ENCODE assay signal across 2 cellular contexts in the genomic region with DNA sequence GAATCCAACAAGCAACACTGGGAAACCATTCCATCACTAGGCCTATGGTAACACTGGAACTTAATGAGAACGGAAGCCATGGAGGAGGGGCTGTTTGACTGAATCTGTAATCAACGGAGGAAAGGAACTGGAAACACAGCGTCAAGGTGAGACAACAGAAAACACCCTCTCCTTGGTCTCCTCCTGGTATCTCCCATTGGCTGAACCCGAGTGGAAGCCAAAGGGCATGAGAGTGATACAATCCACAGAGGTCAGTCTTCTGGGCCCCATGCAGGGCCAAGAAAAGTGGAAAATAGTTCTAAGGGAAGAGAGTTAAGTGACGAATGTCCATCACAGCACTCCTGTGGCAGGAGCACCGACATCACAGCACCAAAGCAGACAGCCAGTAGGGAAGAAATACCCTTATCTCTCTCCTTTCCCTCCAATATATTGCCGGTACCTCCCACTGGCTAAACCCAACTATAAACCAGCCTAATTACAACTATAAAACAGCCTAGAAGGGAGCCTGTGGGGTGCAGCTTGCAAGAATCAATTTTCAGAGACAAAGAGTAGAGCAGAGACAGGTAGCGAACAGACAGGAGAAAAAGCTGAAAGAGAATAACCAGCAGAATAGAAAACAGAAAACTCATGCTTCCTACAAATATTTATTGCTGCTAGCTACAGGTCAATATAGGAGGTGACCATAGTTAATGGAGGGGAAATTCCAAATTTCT.
TF ChIP-seq lines count a peak whose summit lies in the region.

No MANE protein-coding gene starts in this region.

TF ChIP-seq in IMR-90, 13 proteins besides CTCF, POLR2A, EP300 and RAD21:
- TF ChIP-seq FOS (IDR thresholded peaks at IDR 0.05; ENCODE audit: low read depth, low read length) (no peak), CHD1 (IDR thresholded peaks at IDR 0.05; ENCODE audit: low read depth, low read length) (no peak), MAFK (IDR thresholded peaks at IDR 0.05; ENCODE audit: low read depth, low read length) (no peak), CEBPB (IDR thresholded peaks at IDR 0.05; ENCODE audit: low read depth, low read length) (no peak), SMC3 (IDR thresholded peaks at IDR 0.05; ENCODE audit: low read depth, low read length) (no peak), RCOR1 (IDR thresholded peaks at IDR 0.05; ENCODE audit: insufficient replicate concordance, low read length) (no peak), RFX5 (IDR thresholded peaks at IDR 0.05; ENCODE audit: low read depth, low read length) (no peak), BHLHE40 (IDR thresholded peaks at IDR 0.05; ENCODE audit: low read depth, low read length) (no peak), MXI1 (IDR thresholded peaks at IDR 0.05; ENCODE audit: borderline replicate concordance, low read depth, low read length) (no peak), MAZ (IDR thresholded peaks at IDR 0.05; ENCODE audit: borderline replicate concordance, low read depth, low read length) (no peak)
- TF ChIP-seq, protein P1, sequence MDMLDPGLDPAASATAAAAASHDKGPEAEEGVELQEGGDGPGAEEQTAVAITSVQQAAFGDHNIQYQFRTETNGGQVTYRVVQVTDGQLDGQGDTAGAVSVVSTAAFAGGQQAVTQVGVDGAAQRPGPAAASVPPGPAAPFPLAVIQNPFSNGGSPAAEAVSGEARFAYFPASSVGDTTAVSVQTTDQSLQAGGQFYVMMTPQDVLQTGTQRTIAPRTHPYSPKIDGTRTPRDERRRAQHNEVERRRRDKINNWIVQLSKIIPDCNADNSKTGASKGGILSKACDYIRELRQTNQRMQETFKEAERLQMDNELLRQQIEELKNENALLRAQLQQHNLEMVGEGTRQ (IDR thresholded peaks at IDR 0.05; ENCODE audit: low read depth, low read length): no peak
TF ChIP-seq in IMR-90: peak in this region for 0.

TF ChIP-seq in H1, 55 proteins besides CTCF, POLR2A, EP300 and RAD21:
- TF ChIP-seq SAP30 (IDR thresholded peaks at IDR 0.05; ENCODE audit: insufficient read depth, insufficient replicate concordance, low read length) (no peak), NRF1 (IDR thresholded peaks at IDR 0.05; ENCODE audit: low read depth, low read length) (no peak), CEBPB (IDR thresholded peaks at IDR 0.05; ENCODE audit: low read depth, low read length) (no peak), CTBP2 (IDR thresholded peaks at IDR 0.05; ENCODE audit: borderline replicate concordance, insufficient read depth, insufficient read length, low read length) (no peak), PHF8 (conservative IDR thresholded peaks at IDR 0.05; ENCODE audit: low read depth, low read length) (no peak), KDM5A (IDR thresholded peaks at IDR 0.05; ENCODE audit: low read length) (no peak), CBX8 (IDR thresholded peaks at IDR 0.05; ENCODE audit: borderline replicate concordance, low read depth, low read length) (no peak), BCL11A (IDR thresholded peaks at IDR 0.05; ENCODE audit: low read depth in 2 of 2, low read length in 2 of 2) (no peak), HDAC2 (IDR thresholded peaks at IDR 0.05; ENCODE audit: borderline replicate concordance in 1 of 2, low read depth in 2 of 2, low read length in 2 of 2) (no peak), TBP (IDR thresholded peaks at IDR 0.05; ENCODE audit: low read depth, low read length) (no peak), POLR2AphosphoS5 (IDR thresholded peaks at IDR 0.05; ENCODE audit: low read depth, low read length) (no peak), EZH2 (IDR thresholded peaks at IDR 0.05; ENCODE audit: low read depth, low read length, severe bottlenecking) (no peak), CHD1 (IDR thresholded peaks at IDR 0.05; ENCODE audit: low read depth, low read length) (no peak), TEAD4 (IDR thresholded peaks at IDR 0.05; ENCODE audit: low read depth, low read length) (no peak), TCF12 (IDR thresholded peaks at IDR 0.05; ENCODE audit: low read depth, low read length) (no peak), MAFK (IDR thresholded peaks at IDR 0.05; ENCODE audit: low read depth, low read length) (no peak)
- TF ChIP-seq, protein P2, sequence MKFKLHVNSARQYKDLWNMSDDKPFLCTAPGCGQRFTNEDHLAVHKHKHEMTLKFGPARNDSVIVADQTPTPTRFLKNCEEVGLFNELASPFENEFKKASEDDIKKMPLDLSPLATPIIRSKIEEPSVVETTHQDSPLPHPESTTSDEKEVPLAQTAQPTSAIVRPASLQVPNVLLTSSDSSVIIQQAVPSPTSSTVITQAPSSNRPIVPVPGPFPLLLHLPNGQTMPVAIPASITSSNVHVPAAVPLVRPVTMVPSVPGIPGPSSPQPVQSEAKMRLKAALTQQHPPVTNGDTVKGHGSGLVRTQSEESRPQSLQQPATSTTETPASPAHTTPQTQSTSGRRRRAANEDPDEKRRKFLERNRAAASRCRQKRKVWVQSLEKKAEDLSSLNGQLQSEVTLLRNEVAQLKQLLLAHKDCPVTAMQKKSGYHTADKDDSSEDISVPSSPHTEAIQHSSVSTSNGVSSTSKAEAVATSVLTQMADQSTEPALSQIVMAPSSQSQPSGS (IDR thresholded peaks at IDR 0.05; ENCODE audit: low read length): no peak
- TF ChIP-seq, protein P3, sequence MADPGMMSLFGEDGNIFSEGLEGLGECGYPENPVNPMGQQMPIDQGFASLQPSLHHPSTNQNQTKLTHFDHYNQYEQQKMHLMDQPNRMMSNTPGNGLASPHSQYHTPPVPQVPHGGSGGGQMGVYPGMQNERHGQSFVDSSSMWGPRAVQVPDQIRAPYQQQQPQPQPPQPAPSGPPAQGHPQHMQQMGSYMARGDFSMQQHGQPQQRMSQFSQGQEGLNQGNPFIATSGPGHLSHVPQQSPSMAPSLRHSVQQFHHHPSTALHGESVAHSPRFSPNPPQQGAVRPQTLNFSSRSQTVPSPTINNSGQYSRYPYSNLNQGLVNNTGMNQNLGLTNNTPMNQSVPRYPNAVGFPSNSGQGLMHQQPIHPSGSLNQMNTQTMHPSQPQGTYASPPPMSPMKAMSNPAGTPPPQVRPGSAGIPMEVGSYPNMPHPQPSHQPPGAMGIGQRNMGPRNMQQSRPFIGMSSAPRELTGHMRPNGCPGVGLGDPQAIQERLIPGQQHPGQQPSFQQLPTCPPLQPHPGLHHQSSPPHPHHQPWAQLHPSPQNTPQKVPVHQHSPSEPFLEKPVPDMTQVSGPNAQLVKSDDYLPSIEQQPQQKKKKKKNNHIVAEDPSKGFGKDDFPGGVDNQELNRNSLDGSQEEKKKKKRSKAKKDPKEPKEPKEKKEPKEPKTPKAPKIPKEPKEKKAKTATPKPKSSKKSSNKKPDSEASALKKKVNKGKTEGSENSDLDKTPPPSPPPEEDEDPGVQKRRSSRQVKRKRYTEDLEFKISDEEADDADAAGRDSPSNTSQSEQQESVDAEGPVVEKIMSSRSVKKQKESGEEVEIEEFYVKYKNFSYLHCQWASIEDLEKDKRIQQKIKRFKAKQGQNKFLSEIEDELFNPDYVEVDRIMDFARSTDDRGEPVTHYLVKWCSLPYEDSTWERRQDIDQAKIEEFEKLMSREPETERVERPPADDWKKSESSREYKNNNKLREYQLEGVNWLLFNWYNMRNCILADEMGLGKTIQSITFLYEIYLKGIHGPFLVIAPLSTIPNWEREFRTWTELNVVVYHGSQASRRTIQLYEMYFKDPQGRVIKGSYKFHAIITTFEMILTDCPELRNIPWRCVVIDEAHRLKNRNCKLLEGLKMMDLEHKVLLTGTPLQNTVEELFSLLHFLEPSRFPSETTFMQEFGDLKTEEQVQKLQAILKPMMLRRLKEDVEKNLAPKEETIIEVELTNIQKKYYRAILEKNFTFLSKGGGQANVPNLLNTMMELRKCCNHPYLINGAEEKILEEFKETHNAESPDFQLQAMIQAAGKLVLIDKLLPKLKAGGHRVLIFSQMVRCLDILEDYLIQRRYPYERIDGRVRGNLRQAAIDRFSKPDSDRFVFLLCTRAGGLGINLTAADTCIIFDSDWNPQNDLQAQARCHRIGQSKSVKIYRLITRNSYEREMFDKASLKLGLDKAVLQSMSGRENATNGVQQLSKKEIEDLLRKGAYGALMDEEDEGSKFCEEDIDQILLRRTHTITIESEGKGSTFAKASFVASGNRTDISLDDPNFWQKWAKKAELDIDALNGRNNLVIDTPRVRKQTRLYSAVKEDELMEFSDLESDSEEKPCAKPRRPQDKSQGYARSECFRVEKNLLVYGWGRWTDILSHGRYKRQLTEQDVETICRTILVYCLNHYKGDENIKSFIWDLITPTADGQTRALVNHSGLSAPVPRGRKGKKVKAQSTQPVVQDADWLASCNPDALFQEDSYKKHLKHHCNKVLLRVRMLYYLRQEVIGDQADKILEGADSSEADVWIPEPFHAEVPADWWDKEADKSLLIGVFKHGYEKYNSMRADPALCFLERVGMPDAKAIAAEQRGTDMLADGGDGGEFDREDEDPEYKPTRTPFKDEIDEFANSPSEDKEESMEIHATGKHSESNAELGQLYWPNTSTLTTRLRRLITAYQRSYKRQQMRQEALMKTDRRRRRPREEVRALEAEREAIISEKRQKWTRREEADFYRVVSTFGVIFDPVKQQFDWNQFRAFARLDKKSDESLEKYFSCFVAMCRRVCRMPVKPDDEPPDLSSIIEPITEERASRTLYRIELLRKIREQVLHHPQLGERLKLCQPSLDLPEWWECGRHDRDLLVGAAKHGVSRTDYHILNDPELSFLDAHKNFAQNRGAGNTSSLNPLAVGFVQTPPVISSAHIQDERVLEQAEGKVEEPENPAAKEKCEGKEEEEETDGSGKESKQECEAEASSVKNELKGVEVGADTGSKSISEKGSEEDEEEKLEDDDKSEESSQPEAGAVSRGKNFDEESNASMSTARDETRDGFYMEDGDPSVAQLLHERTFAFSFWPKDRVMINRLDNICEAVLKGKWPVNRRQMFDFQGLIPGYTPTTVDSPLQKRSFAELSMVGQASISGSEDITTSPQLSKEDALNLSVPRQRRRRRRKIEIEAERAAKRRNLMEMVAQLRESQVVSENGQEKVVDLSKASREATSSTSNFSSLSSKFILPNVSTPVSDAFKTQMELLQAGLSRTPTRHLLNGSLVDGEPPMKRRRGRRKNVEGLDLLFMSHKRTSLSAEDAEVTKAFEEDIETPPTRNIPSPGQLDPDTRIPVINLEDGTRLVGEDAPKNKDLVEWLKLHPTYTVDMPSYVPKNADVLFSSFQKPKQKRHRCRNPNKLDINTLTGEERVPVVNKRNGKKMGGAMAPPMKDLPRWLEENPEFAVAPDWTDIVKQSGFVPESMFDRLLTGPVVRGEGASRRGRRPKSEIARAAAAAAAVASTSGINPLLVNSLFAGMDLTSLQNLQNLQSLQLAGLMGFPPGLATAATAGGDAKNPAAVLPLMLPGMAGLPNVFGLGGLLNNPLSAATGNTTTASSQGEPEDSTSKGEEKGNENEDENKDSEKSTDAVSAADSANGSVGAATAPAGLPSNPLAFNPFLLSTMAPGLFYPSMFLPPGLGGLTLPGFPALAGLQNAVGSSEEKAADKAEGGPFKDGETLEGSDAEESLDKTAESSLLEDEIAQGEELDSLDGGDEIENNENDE (IDR thresholded peaks at IDR 0.05; ENCODE audit: insufficient replicate concordance, low read length): no peak
TF ChIP-seq in H1: peak in this region for 0.
